ENCODE assay signal across 12 cellular contexts in the genomic region with DNA sequence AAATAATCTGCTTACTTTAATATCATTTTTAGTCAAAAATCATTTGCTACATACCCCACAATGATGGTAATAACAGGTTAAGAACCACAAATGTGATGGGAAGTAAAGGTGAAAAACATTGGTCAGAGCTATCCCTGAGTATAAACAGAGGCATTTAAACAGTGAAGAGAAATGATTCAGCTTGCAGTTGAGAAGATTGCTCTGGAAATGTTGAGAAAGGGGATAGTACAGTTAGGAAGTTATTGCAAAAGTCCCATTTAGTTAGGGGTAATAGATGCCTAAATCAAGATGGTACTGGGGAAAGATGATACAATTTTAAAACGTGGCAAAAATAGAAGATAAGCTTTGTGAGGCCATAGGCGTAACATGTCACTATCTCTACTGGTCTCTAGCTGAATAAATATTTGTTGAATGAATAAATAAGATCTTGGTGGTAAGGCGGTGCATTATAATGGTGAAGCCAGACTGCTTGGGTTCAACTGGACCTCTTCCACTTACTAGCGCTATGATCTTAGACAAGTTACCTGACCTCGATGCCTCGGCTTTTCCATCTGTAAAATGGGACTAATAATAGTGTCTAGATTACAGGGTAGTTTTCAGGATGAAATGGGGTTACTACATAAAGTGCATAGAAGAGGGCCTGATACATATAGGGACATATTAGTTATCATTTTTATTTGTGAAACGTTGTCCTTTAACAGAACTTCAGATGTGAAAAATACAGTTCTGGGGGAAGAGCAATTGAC. TPM values are rescaled to one million over a fixed set of nuclear protein-coding genes. Genes with fewer than 3 reads are reported as not detected.
A peak's percentile ranks its signal among the peaks of the same experiment; 100 is the strongest.
DNase-seq lines count a peak whose midpoint lies in the region; ATAC-seq and TF ChIP-seq lines count a peak whose summit lies in the region.
"Had no signal": no experiment of that assay in that cellular context is flagged by ENCODE, and none has a peak within 500 bp of the region (broad histone marks: within the 10 kb centered on the region; RNA-seq: fewer than 3 reads in every experiment).

No MANE protein-coding gene starts in this region.

- TF ChIP-seq POLR2A in transverse colon (IDR thresholded peaks at IDR 0.05): no peak

- no peak overlapping the region for H2BK15ac ChIP-seq in mesenchymal stem cell (ENCODE audit: low read depth, poor library complexity, severe bottlenecking)

- no peak for TF ChIP-seq EP300 in transverse colon (IDR thresholded peaks at IDR 0.05; ENCODE audit: low read depth)

- intact Hi-C loops in transverse colon (cut with DNase I; ENCODE audit: low total_unique reads): loop anchor here (2.0 kb wide), 2 partner anchors 79 to 97 kb away; a partner anchor contains a TSS

- H3K9me3 ChIP-seq in mesenchymal stem cell (ENCODE audit: control insufficient read depth, low read length) (no peaks in the 10 kb centered on the region), transverse colon (no peaks in the 10 kb centered on the region)
- H3K9me3 ChIP-seq: SJSA1 had no signal

- peaks cover 34% of the 10 kb centered on the region for H3K4me1 Mint-ChIP-seq in activated T-cell treated with anti-CD3 and anti-CD28 coated beads, Interleukin-2, amount 50 U/mL, for 4 hours (ENCODE audit: low read depth)
- H3K4me1 Mint-ChIP-seq in brain: peaks cover 39% of the 10 kb centered on the region

- H3K4me3 ChIP-seq in mesenchymal stem cell (ENCODE audit: insufficient read depth in 1 of 2, low read depth in 1 of 2, low read length in 2 of 2) (peak overlapping the region in 1 of 2 experiments; percentile 100), transverse colon (no peak overlapping the region)
- H3K4me3 ChIP-seq: SJSA1 had no signal

- H3K27ac ChIP-seq in mesenchymal stem cell (ENCODE audit: low read length, poor library complexity, severe bottlenecking): peak overlapping the region; percentile 4
- H3K27ac ChIP-seq in transverse colon: peak overlapping the region; percentile 99 to 100 (median 100)

- H2BK12ac ChIP-seq in mesenchymal stem cell (ENCODE audit: low read length in 2 of 2): no peak overlapping the region

- no peaks in the 10 kb centered on the region for H3K27me3 ChIP-seq in mesenchymal stem cell (ENCODE audit: control insufficient read depth in 1 of 2, insufficient read depth in 1 of 2, low read length in 2 of 2)
- H3K27me3 ChIP-seq in transverse colon: no peaks in the 10 kb centered on the region
- H3K27me3 ChIP-seq: SJSA1 had no signal

- no peak overlapping the region for H4K8ac ChIP-seq in mesenchymal stem cell (ENCODE audit: low read length)

- no peaks in the 10 kb centered on the region for H3K9me3 Mint-ChIP-seq in activated T-cell treated with anti-CD3 and anti-CD28 coated beads, Interleukin-2, amount 50 U/mL, for 4 hours
- no peaks in the 10 kb centered on the region for H3K9me3 Mint-ChIP-seq in brain

- H3K27ac Mint-ChIP-seq in brain: peak overlapping the region in 3 of 5 experiments; percentile 95 to 100 (median 99)

- TF ChIP-seq CTCF in brain (conservative IDR thresholded peaks at IDR 0.05): no peak
- no peak for TF ChIP-seq CTCF in transverse colon (IDR thresholded peaks at IDR 0.05)

- no peak overlapping the region for H3K18ac ChIP-seq in mesenchymal stem cell (ENCODE audit: low read depth in 1 of 2, low read length in 2 of 2)

- H3K9ac ChIP-seq in mesenchymal stem cell (ENCODE audit: low read length): peak overlapping the region; percentile 99

- H3K36me3 ChIP-seq in mesenchymal stem cell (ENCODE audit: control insufficient read depth in 1 of 2, insufficient read depth in 2 of 2, low read depth in 1 of 2, low read length in 2 of 2) (peaks cover 0 to 16% of the 10 kb centered on the region in 2 experiments), transverse colon (peaks cover 0 to 5% (median 0%) of the 10 kb centered on the region in 4 donors)

- H3K14ac ChIP-seq in mesenchymal stem cell (ENCODE audit: low read length in 2 of 2): no peak overlapping the region

- no peak overlapping the region for H2AFZ ChIP-seq in mesenchymal stem cell (ENCODE audit: low read depth, low read length)

- no peak overlapping the region for H2BK120ac ChIP-seq in mesenchymal stem cell (ENCODE audit: low read depth, low read length)

- no peak overlapping the region for H3K23ac ChIP-seq in mesenchymal stem cell (ENCODE audit: low read length in 2 of 2)

- no peak overlapping the region for H4K91ac ChIP-seq in mesenchymal stem cell (ENCODE audit: low read length)

- no peak for ATAC-seq in activated T-cell treated with anti-CD3 and anti-CD28 coated beads, Interleukin-2, amount 50 U/mL, for 4 hours
- ATAC-seq in GM18511 (IDR thresholded peaks at IDR 0.05; ENCODE audit: unreplicated experiment): no peak

- in situ Hi-C loops in transverse colon (cut with MboI; ENCODE audit: low pct_ligation_motif_present in 1 of 4, low pct_unique_long_range_greater_than_20kb in 1 of 4, low sequenced_read_pairs in 3 of 4): loop anchor here in 2 of 4 donors (10.0 to 25.0 kb wide), 3 partner anchors 55 to 97 kb away; a partner anchor contains a TSS

- H3K4me1 ChIP-seq in mesenchymal stem cell (ENCODE audit: control insufficient read depth, insufficient read depth, low read depth, low read length) (peaks cover 7% of the 10 kb centered on the region), transverse colon (peaks cover 20 to 33% (median 27%) of the 10 kb centered on the region in 4 donors)

- no peaks in the 10 kb centered on the region for H3K79me1 ChIP-seq in mesenchymal stem cell (replicated peaks; ENCODE audit: low read length, poor library complexity, severe bottlenecking)

- H3K4me3 Mint-ChIP-seq in activated T-cell treated with anti-CD3 and anti-CD28 coated beads, Interleukin-2, amount 50 U/mL, for 4 hours: peak overlapping the region; percentile 100
- peak overlapping the region; percentile 81 to 99 (median 92) for H3K4me3 Mint-ChIP-seq in brain

- H2AK5ac ChIP-seq in mesenchymal stem cell (ENCODE audit: low read length, severe bottlenecking): no peak overlapping the region

- H3K27me3 Mint-ChIP-seq in activated T-cell treated with anti-CD3 and anti-CD28 coated beads, Interleukin-2, amount 50 U/mL, for 4 hours (ENCODE audit: low read depth): no peaks in the 10 kb centered on the region
- peaks cover 16% of the 10 kb centered on the region for H3K27me3 Mint-ChIP-seq in brain

- DNase-seq in activated T-cell treated with anti-CD3 and anti-CD28 coated beads, Interleukin-2, amount 50 U/mL, for 4 hours: no peak
- DNase-seq in activated T-cell treated with anti-CD3 and anti-CD28 coated beads for 4 hours (no peak), mesenchymal stem cell (peak; percentile 40), transverse colon (no peak), SKM-1 treated with dmso at 0.1 percent for 144 hours (lab: John Stamatoyannopoulos, UW; ENCODE audit: unreplicated experiment) (no peak), NCI-H69 (lab: John Stamatoyannopoulos, UW) (no peak)
- DNase-seq: effector CD8-positive, alpha-beta T cell; kidney; NCI-H1694 had no signal

- WGBS in mesenchymal stem cell: 91% methylated on average over 7 of the region's 7 CpGs
- WGBS in transverse colon (ENCODE audit: low coverage in 1 of 2), 2 donors: 74 to 83% methylated on average over 6 to 7 of the region's 7 CpGs

- no peak overlapping the region for H3K4me2 ChIP-seq in mesenchymal stem cell (ENCODE audit: low read length, poor library complexity, severe bottlenecking)

- H2BK5ac ChIP-seq in mesenchymal stem cell (ENCODE audit: low read depth, low read length, poor library complexity, severe bottlenecking): no peak overlapping the region

- H3K4ac ChIP-seq in mesenchymal stem cell (ENCODE audit: low read depth in 1 of 2, low read length in 2 of 2): no peak overlapping the region

- H3K36me3 Mint-ChIP-seq in activated T-cell treated with anti-CD3 and anti-CD28 coated beads, Interleukin-2, amount 50 U/mL, for 4 hours (ENCODE audit: insufficient read depth): peaks cover 14% of the 10 kb centered on the region
- peaks cover 15% of the 10 kb centered on the region for H3K36me3 Mint-ChIP-seq in brain

RNA-seq across cellular contexts. Expression of a gene that starts 2.0 kb away (rescaled TPM):
- 100 to 1,000 TPM; 466 to 484 (median 470) TPM for total RNA-seq in activated T-cell treated with anti-CD3 and anti-CD28 coated beads, Interleukin-2, amount 50 U/mL, for 4 hours
- 65.1 TPM for polyA plus RNA-seq in brain (ENCODE audit: insufficient read depth, low read depth, low replicate concordance)
- 154 TPM for polyA plus RNA-seq in mesenchymal stem cell (2013, experiment 1 of 2)
- polyA plus RNA-seq in mesenchymal stem cell (2013, experiment 2 of 2): 163 TPM
- total RNA-seq in transverse colon: 100 to 1,000 TPM in 2 of 4 donors, 10 to 100 TPM in 2; 17.1 to 167 (median 110) TPM

RNA-seq across cellular contexts. Expression of a gene that starts 54.8 kb away (rescaled TPM):
- total RNA-seq in activated T-cell treated with anti-CD3 and anti-CD28 coated beads, Interleukin-2, amount 50 U/mL, for 4 hours: 100 to 1,000 TPM in 2 of 3 donors, 10 to 100 TPM in 1; 90.1 to 113 (median 108) TPM
- 27.9 TPM for polyA plus RNA-seq in brain (ENCODE audit: insufficient read depth, low read depth, low replicate concordance)
- polyA plus RNA-seq in mesenchymal stem cell (2013, experiment 1 of 2): 40.9 TPM
- 47.3 TPM for polyA plus RNA-seq in mesenchymal stem cell (2013, experiment 2 of 2)
- 100 to 1,000 TPM; 115 to 231 (median 127) TPM for total RNA-seq in transverse colon
